28 cellular contexts compared by ENCODE assay signal in genomic region chr18:45817533-45817932, GRCh38. TPM values are rescaled to one million over a fixed set of nuclear protein-coding genes. Genes with fewer than 3 reads are reported as not detected.
"Had no signal": no experiment of that assay in that cellular context is flagged by ENCODE, and none has a peak within 500 bp of the region (broad histone marks: within the 10 kb centered on the region; RNA-seq: fewer than 3 reads in every experiment).

No MANE protein-coding gene starts in this region.

- H3K4me3 ChIP-seq: dorsolateral prefrontal cortex, left ventricle myocardium inferior, lower lobe of right lung, ovary, psoas muscle, sigmoid colon, stomach, thyroid gland, vagina had no signal

- H3K27ac Mint-ChIP-seq: immature natural killer cell; naive thymus-derived CD8-positive, alpha-beta T cell; nephron progenitor cell; stimulated activated naive B cell treated with anti-CD40 and anti-IgM and Interleukin-4, amounts not matched to agents 10 μg/mL and 1 μg/mL and 100 μg/mL, for 72 hours had no signal

- H3K4me3 Mint-ChIP-seq: immature natural killer cell; naive thymus-derived CD8-positive, alpha-beta T cell; nephron progenitor cell; stimulated activated naive B cell treated with anti-CD40 and anti-IgM and Interleukin-4, amounts not matched to agents 10 μg/mL and 1 μg/mL and 100 μg/mL, for 72 hours had no signal

- H3K27me3 ChIP-seq: dorsolateral prefrontal cortex, ovary, sigmoid colon, stomach, thyroid gland, vagina had no signal

- H3K9me3 ChIP-seq: lower lobe of right lung, ovary, psoas muscle, sigmoid colon, stomach, thyroid gland, vagina had no signal

- ATAC-seq: left colon; lower lobe of right lung; naive thymus-derived CD8-positive, alpha-beta T cell; psoas muscle; right cardiac atrium; stimulated activated naive B cell treated with anti-CD40 and anti-IgM and Interleukin-4, amounts not matched to agents 10 μg/mL and 1 μg/mL and 100 μg/mL, for 72 hours had no signal

- DNase-seq: dorsolateral prefrontal cortex; effector CD4-positive, alpha-beta T cell; hypothalamus; immature natural killer cell; islet precursor cell; kidney glomerular epithelial cell; left colon; left ventricle myocardium inferior; lower lobe of right lung; naive thymus-derived CD8-positive, alpha-beta T cell; nephron progenitor cell; occipital lobe; ovary; posterior cingulate gyrus; psoas muscle; right cardiac atrium; sigmoid colon; stimulated activated CD4-positive, alpha-beta T cell treated with anti-CD3 and anti-CD28 coated beads, Interleukin-2, amount 100 ng/mL, for 24 hours; stimulated activated CD4-positive, alpha-beta T cell treated with anti-CD3 and anti-CD28 coated beads, Interleukin-4, amount 100 ng/mL, for 24 hours; stimulated activated naive B cell treated with anti-CD40 and anti-IgM and Interleukin-4, amounts not matched to agents 10 μg/mL and 1 μg/mL and 100 μg/mL, for 72 hours; stomach; thyroid gland; trophoblast cell had no signal

- H3K36me3 ChIP-seq: left ventricle myocardium inferior, lower lobe of right lung, ovary, sigmoid colon, stomach, thyroid gland, vagina had no signal

- H3K4me1 ChIP-seq: left ventricle myocardium inferior, lower lobe of right lung, psoas muscle, sigmoid colon, stomach, thyroid gland, vagina had no signal

- H3K4me1 Mint-ChIP-seq: immature natural killer cell; naive thymus-derived CD8-positive, alpha-beta T cell; nephron progenitor cell had no signal

- H3K27ac ChIP-seq: dorsolateral prefrontal cortex, left ventricle myocardium inferior, lower lobe of right lung, ovary, psoas muscle, sigmoid colon, stomach, thyroid gland, vagina had no signal

RNA-seq across cellular contexts. Expression of gene SIGLEC15, which starts 7.9 kb away (rescaled TPM):
- total RNA-seq: frontal cortex; myocyte; naive thymus-derived CD8-positive, alpha-beta T cell; occipital lobe; psoas muscle; skeletal muscle tissue; temporal lobe; vagina had no signal
- polyA plus RNA-seq: naive thymus-derived CD8-positive, alpha-beta T cell; psoas muscle had no signal
